In genomic region chr7:90726623-90727022, GRCh38 we compare ENCODE assay signal across 8 cellular contexts.
DNase-seq lines count a peak whose midpoint lies in the region; ATAC-seq, FAIRE-seq and TF ChIP-seq lines count a peak whose summit lies in the region.
"Had no signal": no experiment of that assay in that cellular context is flagged by ENCODE, and none has a peak within 500 bp of the region (broad histone marks: within the 10 kb centered on the region; RNA-seq: fewer than 3 reads in every experiment).

No MANE protein-coding gene starts in this region.

- H3K79me2 ChIP-seq in OCI-LY7 (ENCODE audit: insufficient read depth, low read depth, low read length), result peaks cover 100% of the 10 kb centered on the region

- H3K36me3 ChIP-seq in OCI-LY7 (ENCODE audit: insufficient read depth, low read length) (peaks cover 59% of the 10 kb centered on the region), heart right ventricle (no peaks in the 10 kb centered on the region), small intestine (ENCODE audit: control insufficient read depth in 2 of 2, insufficient read depth in 2 of 2, low read length in 2 of 2) (no peaks in the 10 kb centered on the region)

- TF ChIP-seq CTCF in OCI-LY7 (conservative IDR thresholded peaks at IDR 0.05; ENCODE audit: low read length) (no peak), heart right ventricle (IDR thresholded peaks at IDR 0.05) (no peak)

- TSS peak; percentile 55 for BruUV-seq in OCI-LY7 (replicated peaks; lab: Mats Ljungman, UMichigan)

- no peak for FAIRE-seq in small intestine (lab: Jason Lieb, UNC)

- DNase-seq in OCI-LY7 (ENCODE audit: low spot score) (no peak), heart right ventricle (no peak), small intestine (peak; percentile 34), NCI-H526 treated with DMSO at 0.1 percent for 48 hours (lab: John Stamatoyannopoulos, UW) (no peak), DMS53 treated with DMSO at 0.1 percent for 48 hours (lab: John Stamatoyannopoulos, UW; ENCODE audit: unreplicated experiment) (no peak)
- DNase-seq: NCI-H82 had no signal

- H3K9me3 ChIP-seq in OCI-LY7 (ENCODE audit: low read length) (peaks cover 18% of the 10 kb centered on the region; the same call in 1 of the 2 replicates), heart right ventricle (peaks cover 0 to 17% (median 0%) of the 10 kb centered on the region in 11 donors), small intestine (ENCODE audit: control insufficient read depth, low read depth) (no peaks in the 10 kb centered on the region)

- 16 to 18% methylated on average over 3 of the region's 3 CpGs for WGBS in heart right ventricle, 2 donors
- 20 to 30% (median 25%) methylated on average over 3 of the region's 3 CpGs for WGBS in small intestine, 3 donors

- no peak overlapping the region for H2AFZ ChIP-seq in OCI-LY7 (ENCODE audit: low read length)

- H3K4me3 ChIP-seq in OCI-LY7 (ENCODE audit: low read depth, low read length, poor library complexity, severe bottlenecking) (peak overlapping the region; percentile 66), heart right ventricle (no peak overlapping the region), small intestine (ENCODE audit: low read depth in 1 of 2, low read length in 2 of 2) (no peak overlapping the region)

- peaks cover 80% of the 10 kb centered on the region for H3K4me1 ChIP-seq in OCI-LY7 (ENCODE audit: insufficient read depth, low read length, poor library complexity, severe bottlenecking)
- peaks cover 0 to 37% (median 23%) of the 10 kb centered on the region in 9 donors for H3K4me1 ChIP-seq in heart right ventricle
- H3K4me1 ChIP-seq in small intestine (ENCODE audit: control insufficient read depth in 2 of 2, insufficient read depth in 1 of 2, low read depth in 1 of 2, low read length in 1 of 2), result peaks cover 0 to 5% of the 10 kb centered on the region in 2 donors

- intact Hi-C loops in OCI-LY7 (cut with micrococcal nuclease; ENCODE audit: unreplicated experiment) (loop anchor here (2.0 to 10.0 kb wide), 2 partner anchors 30 to 1518 kb away; partner anchors contain the start of genes ANKIB1 and KRIT1), heart right ventricle (cut with DNase I) (loop anchor here in 1 of 10 donors (5.0 to 10.0 kb wide), 3 partner anchors 64 to 132 kb away; partner anchors contain the start of gene CDK14)

- H3K9me2 ChIP-seq in OCI-LY7 (ENCODE audit: insufficient read depth, low read length), result no peaks in the 10 kb centered on the region

- H4K20me1 ChIP-seq in OCI-LY7 (ENCODE audit: insufficient read depth, low read length), result no peaks in the 10 kb centered on the region

- POLR2A ChIA-PET in OCI-LY7 (lab: Charles Lee), result interaction anchor here (0.9 to 10.4 kb wide), 7 partner anchors 8 to 31 kb away, joined by 4 to 230 read pairs (median 6); no protein-coding TSS in a partner anchor

- H3K27ac ChIP-seq in OCI-LY7 (ENCODE audit: low read depth, low read length, poor library complexity, severe bottlenecking) (peak overlapping the region; percentile 81), heart right ventricle (peak overlapping the region in 8 of 10 donors; percentile 7 to 61 (median 40)), small intestine (ENCODE audit: low read depth in 1 of 2, low read length in 1 of 2) (peak overlapping the region in 1 of 2 donors; percentile 72)

- H3K4me2 ChIP-seq in OCI-LY7 (ENCODE audit: low read length), result peak overlapping the region; percentile 70

- ATAC-seq in GM18909 (IDR thresholded peaks at IDR 0.05; ENCODE audit: poor library complexity, unreplicated experiment) (peak; percentile 38), heart right ventricle (peak in 7 of 8 donors; percentile 29 to 88 (median 78)), HG02885 (IDR thresholded peaks at IDR 0.05; ENCODE audit: poor library complexity, unreplicated experiment) (no peak)

- H3K27me3 ChIP-seq in heart right ventricle (no peaks in the 10 kb centered on the region), small intestine (ENCODE audit: control insufficient read depth in 2 of 2, insufficient read depth in 2 of 2, low read length in 2 of 2) (no peaks in the 10 kb centered on the region)

- CTCF ChIA-PET in OCI-LY7 (lab: Charles Lee; ENCODE audit: unreplicated experiment), result interaction anchor here (1.1 kb wide), 1 partner anchor 202 kb away, joined by 3 read pairs; no protein-coding TSS in a partner anchor
